ENCODE assay signal across 18 cellular contexts in genomic region chrX:149476513-149476912, GRCh38. TPM values are rescaled to one million over a fixed set of nuclear protein-coding genes. Genes with fewer than 3 reads are reported as not detected.
A peak's percentile ranks its signal among the peaks of the same experiment; 100 is the strongest.
DNase-seq lines count a peak whose midpoint lies in the region; ATAC-seq, FAIRE-seq and TF ChIP-seq lines count a peak whose summit lies in the region.
"Had no signal": no experiment of that assay in that cellular context is flagged by ENCODE, and none has a peak within 500 bp of the region (broad histone marks: within the 10 kb centered on the region; RNA-seq: fewer than 3 reads in every experiment).

No MANE protein-coding gene starts in this region.

- POLR2A ChIA-PET in activated CD4-positive, alpha-beta T cell treated with anti-CD3 and anti-CD28 coated beads for 36 hours (lab: Charles Lee) = no interaction called here

- CTCF ChIA-PET in activated CD4-positive, alpha-beta T cell treated with anti-CD3 and anti-CD28 coated beads for 36 hours (lab: Charles Lee) = no interaction called here

- H3K4me3 ChIP-seq in gastroesophageal sphincter (no peak overlapping the region), HAP-1 (no peak overlapping the region)
- H3K4me3 ChIP-seq: GM23338, left lung, suprapubic skin had no signal

- DNase-seq in GM18507 (ENCODE audit: extremely low spot score, insufficient read length, low read depth) (no peak), OCI-M1 (lab: John Stamatoyannopoulos, UW) (peak; percentile 28), HAP-1 (ENCODE audit: low spot score in 2 of 2) (no peak), dermis blood vessel endothelial cell (no peak)
- DNase-seq in activated CD4-positive, alpha-beta T cell treated with anti-CD3 and anti-CD28 coated beads for 36 hours = no peak
- DNase-seq: activated naive CD4-positive, alpha-beta T cell treated with Interleukin-2 at 50 U/mL for 16 hours; left lung; nucleus accumbens; stimulated activated CD4-positive, alpha-beta T cell treated with anti-CD3 and anti-CD28 coated beads, Interleukin-4, amount 100 ng/mL, for 1 hour had no signal

- no peaks in the 10 kb centered on the region for H3K9me3 Mint-ChIP-seq in activated CD4-positive, alpha-beta T cell treated with anti-CD3 and anti-CD28 coated beads for 36 hours (ENCODE audit: low read depth)
- H3K9me3 Mint-ChIP-seq: GM23338; T-helper 1 cell treated with Interleukin-12 subunit alpha and Interleukin-12 subunit beta and Interleukin-4 antibody, amounts not matched to agents 30 μg/mL and 1 μg/mL, for 36 hours had no signal

- no peak for TF ChIP-seq EP300 in gastroesophageal sphincter (IDR thresholded peaks at IDR 0.05)

- no peak for TF ChIP-seq POLR2A in gastroesophageal sphincter (IDR thresholded peaks at IDR 0.05)

- no peaks in the 10 kb centered on the region for H3K4me1 Mint-ChIP-seq in activated CD4-positive, alpha-beta T cell treated with anti-CD3 and anti-CD28 coated beads for 36 hours

- H3K4me1 ChIP-seq in gastroesophageal sphincter (no peaks in the 10 kb centered on the region), HAP-1 (no peaks in the 10 kb centered on the region)
- H3K4me1 ChIP-seq: left lung, suprapubic skin had no signal

- no peak for TF ChIP-seq CTCF in gastroesophageal sphincter (IDR thresholded peaks at IDR 0.05)

- H3K9me3 ChIP-seq in gastroesophageal sphincter = no peaks in the 10 kb centered on the region
- H3K9me3 ChIP-seq in HAP-1 = no peaks in the 10 kb centered on the region
- H3K9me3 ChIP-seq: left lung, suprapubic skin had no signal

- H3K27ac ChIP-seq in gastroesophageal sphincter = no peak overlapping the region
- H3K27ac ChIP-seq: left lung, suprapubic skin had no signal

- in situ Hi-C loops in HAP-1 (cut with MboI; ENCODE audit: low sequenced_read_pairs) = loop anchor here (10.0 kb wide), 1 partner anchor 182 kb away; no protein-coding TSS in a partner anchor

- H3K27ac Mint-ChIP-seq in activated CD4-positive, alpha-beta T cell treated with anti-CD3 and anti-CD28 coated beads for 36 hours = no peak overlapping the region
- H3K27ac Mint-ChIP-seq: GM23338; T-helper 1 cell treated with Interleukin-12 subunit alpha and Interleukin-12 subunit beta and Interleukin-4 antibody, amounts not matched to agents 30 μg/mL and 1 μg/mL, for 36 hours had no signal

- peak; percentile 62 for FAIRE-seq in GM18507 (lab: Jason Lieb, UNC)
- FAIRE-seq: colon, frontal cortex had no signal

- intact Hi-C loops in activated CD4-positive, alpha-beta T cell treated with anti-CD3 and anti-CD28 coated beads for 36 hours (cut with DNase I, micrococcal nuclease) = loop anchor here (10.0 kb wide), 3 partner anchors 192 to 1342 kb away; partner anchors contain the start of gene AFF2 (in 1 of the 2)

- peaks cover 6% of the 10 kb centered on the region for H3K36me3 Mint-ChIP-seq in activated CD4-positive, alpha-beta T cell treated with anti-CD3 and anti-CD28 coated beads for 36 hours (ENCODE audit: low read depth)

- H3K27me3 Mint-ChIP-seq in activated CD4-positive, alpha-beta T cell treated with anti-CD3 and anti-CD28 coated beads for 36 hours = no peaks in the 10 kb centered on the region

- H3K4me3 Mint-ChIP-seq in activated CD4-positive, alpha-beta T cell treated with anti-CD3 and anti-CD28 coated beads for 36 hours = no peak overlapping the region
- H3K4me3 Mint-ChIP-seq: GM23338; T-helper 1 cell treated with Interleukin-12 subunit alpha and Interleukin-12 subunit beta and Interleukin-4 antibody, amounts not matched to agents 30 μg/mL and 1 μg/mL, for 36 hours had no signal

- peaks cover 0 to 22% of the 10 kb centered on the region in 2 donors for H3K36me3 ChIP-seq in gastroesophageal sphincter
- peaks cover 3% of the 10 kb centered on the region; the same call in 1 of the 2 replicates for H3K36me3 ChIP-seq in HAP-1 (replicated peaks)

- ATAC-seq in GM19438 (IDR thresholded peaks at IDR 0.05; ENCODE audit: low read depth, unreplicated experiment) = peak; percentile 76
- peak; percentile 73 for ATAC-seq in HG02981 (IDR thresholded peaks at IDR 0.05; ENCODE audit: unreplicated experiment)
- ATAC-seq in gastroesophageal sphincter = no peak
- no peak for ATAC-seq in activated CD4-positive, alpha-beta T cell treated with anti-CD3 and anti-CD28 coated beads for 36 hours
- ATAC-seq: GM23338, left lung, sciatic nerve had no signal

- WGBS in gastroesophageal sphincter (ENCODE audit: low coverage in 1 of 2), 2 donors = 67 to 94% methylated on average over 1 to 2 of the region's 2 CpGs

- H3K27me3 ChIP-seq in gastroesophageal sphincter = no peaks in the 10 kb centered on the region
- no peaks in the 10 kb centered on the region for H3K27me3 ChIP-seq in HAP-1 (ENCODE audit: low read depth)
- H3K27me3 ChIP-seq: left lung, suprapubic skin had no signal

RNA-seq across cellular contexts. Expression of gene IDS, which starts 28.6 kb away (rescaled TPM):
- total RNA-seq in gastroesophageal sphincter = 100 to 1,000 TPM in 2 of 4 donors, 10 to 100 TPM in 2; 65.1 to 117 (median 97.1) TPM
- 10 to 100 TPM; 52.6 to 64.3 TPM for total RNA-seq in activated CD4-positive, alpha-beta T cell treated with anti-CD3 and anti-CD28 coated beads for 36 hours
- 26.4 and 36.1 TPM in 2 replicates for total RNA-seq in dermis blood vessel endothelial cell

Comparison
In these comparisons a context has a peak if more than half of its experiments do, and no peak if none do; other contexts are left out.
1. ATAC-seq: peak in GM19438 (single experiment) and HG02981 (single experiment); none in gastroesophageal sphincter (single experiment) and activated CD4-positive, alpha-beta T cell treated with anti-CD3 and anti-CD28 coated beads for 36 hours (single experiment).